Comparison of ENCODE assay signal across 17 cellular contexts in genomic region chr3:105811518-105812193, GRCh38. TPM values are rescaled to one million over a fixed set of nuclear protein-coding genes. Genes with fewer than 3 reads are reported as not detected.
DNase-seq lines count a peak whose midpoint lies in the region; ATAC-seq, FAIRE-seq and TF ChIP-seq lines count a peak whose summit lies in the region.
"Had no signal": no experiment of that assay in that cellular context is flagged by ENCODE, and none has a peak within 500 bp of the region (broad histone marks: within the 10 kb centered on the region; RNA-seq: fewer than 3 reads in every experiment).

No MANE protein-coding gene starts in this region.

- CTCF ChIA-PET in A549 (lab: Yijun Ruan, JAX) (no interaction called here), H1 (lab: Charles Lee; ENCODE audit: partially characterized antibody) (interaction anchor here (0.5 to 1.6 kb wide), 3 partner anchors 9 to 96 kb away, joined by 3 to 4 read pairs (median 4); no protein-coding TSS in a partner anchor)

- no peak overlapping the region for H2AFZ ChIP-seq in H1 (ENCODE audit: low read length)

- H4K20me1 ChIP-seq in H1 (replicated peaks in 1 of 2; ENCODE audit: control insufficient read depth in 1 of 2, insufficient read depth in 2 of 2, low read length in 2 of 2): no peaks in the 10 kb centered on the region

- ATAC-seq in A549: no peak
- ATAC-seq: left lobe of liver had no signal

- no peak overlapping the region for H4K91ac ChIP-seq in H1 (replicated peaks; ENCODE audit: insufficient read length, low read length)

- FAIRE-seq in A549 (lab: Jason Lieb, UNC) (no peak), H1 (lab: Jason Lieb, UNC) (no peak)
- FAIRE-seq: endometrium, urothelium cell line had no signal

- H3K4ac ChIP-seq in H1 (replicated peaks; ENCODE audit: insufficient read length, low read depth, low read length): no peak overlapping the region

- H3K18ac ChIP-seq in H1 (ENCODE audit: extremely low read depth, low read length): no peak overlapping the region

- TF ChIP-seq RAD21 in A549 (conservative IDR thresholded peaks at IDR 0.05 in 1 of 2, IDR thresholded peaks at IDR 0.05 in 1 of 2) (no peak), H1 (IDR thresholded peaks at IDR 0.05 in 1 of 2, conservative IDR thresholded peaks at IDR 0.05 in 1 of 2; ENCODE audit: low read depth in 2 of 2, low read length in 2 of 2) (no peak)

- no peak overlapping the region for H3K23ac ChIP-seq in H1 (ENCODE audit: insufficient read length)

- H3K23me2 ChIP-seq in H1 (ENCODE audit: low read depth, low read length): no peaks in the 10 kb centered on the region

- no peak overlapping the region for H2AK5ac ChIP-seq in H1 (ENCODE audit: low read depth, low read length)

- H4K8ac ChIP-seq in H1 (ENCODE audit: extremely low read depth, insufficient read depth, low read length): no peak overlapping the region

- H3K79me1 ChIP-seq in H1 (ENCODE audit: low read depth, low read length): no peaks in the 10 kb centered on the region

- no peak for TF ChIP-seq EP300 in A549 (IDR thresholded peaks at IDR 0.05)
- no peak for TF ChIP-seq EP300 in H1 (IDR thresholded peaks at IDR 0.05; ENCODE audit: borderline replicate concordance in 1 of 2, low read depth in 2 of 2, low read length in 2 of 2)

- H2BK120ac ChIP-seq in H1 (replicated peaks; ENCODE audit: low read depth, low read length): no peak overlapping the region

- TF ChIP-seq CTCF in A549 (IDR thresholded peaks at IDR 0.05): no peak
- TF ChIP-seq CTCF in H1 (IDR thresholded peaks at IDR 0.05; ENCODE audit: control extremely low read depth in 1 of 3, insufficient read depth in 1 of 3, low read depth in 1 of 3, low read length in 3 of 3): no peak

- no peak overlapping the region for H3K56ac ChIP-seq in H1 (replicated peaks; ENCODE audit: insufficient read length, low read depth, low read length)

- no peak overlapping the region for H2BK5ac ChIP-seq in H1 (ENCODE audit: low read depth, low read length)

- no peak overlapping the region for H3K4me3 ChIP-seq in A549
- H3K4me3 ChIP-seq in H1 (ENCODE audit: extremely low read depth in 1 of 4, insufficient read depth in 2 of 4, low read depth in 3 of 4, low read length in 4 of 4): no peak overlapping the region
- H3K4me3 ChIP-seq: skin epidermis, stomach had no signal

- H3K9me3 ChIP-seq in A549: no peaks in the 10 kb centered on the region
- H3K9me3 ChIP-seq in H1 (ENCODE audit: insufficient read depth in 2 of 2, low read depth in 1 of 2, low read length in 1 of 2): no peaks in the 10 kb centered on the region
- H3K9me3 ChIP-seq: stomach had no signal

- TF ChIP-seq POLR2A in A549 (IDR thresholded peaks at IDR 0.05; ENCODE audit: low read length) (no peak), H1 (IDR thresholded peaks at IDR 0.05; ENCODE audit: control extremely low read depth in 1 of 2, low read depth in 2 of 2, low read length in 2 of 2) (no peak)

- peak overlapping the region; percentile 43; the same call in 2 of the 3 replicates for H3K4me2 ChIP-seq in A549
- no peak overlapping the region for H3K4me2 ChIP-seq in H1 (ENCODE audit: insufficient read depth in 1 of 2, low read depth in 2 of 2, low read length in 2 of 2)

- in situ Hi-C loops in Caki2 (cut with HindIII; ENCODE audit: low pct_unique_long_range_greater_than_20kb, low sequenced_read_pairs): no loop called here

- H2BK15ac ChIP-seq in H1 (ENCODE audit: low read length): no peak overlapping the region

- peaks cover 53% of the 10 kb centered on the region for H3K4me1 ChIP-seq in A549
- H3K4me1 ChIP-seq in H1 (replicated peaks in 1 of 4; ENCODE audit: control insufficient read depth in 3 of 4, insufficient read depth in 4 of 4, low read length in 3 of 4): peaks cover 0 to 6% (median 0%) of the 10 kb centered on the region in 4 experiments; a peak in 1 of 7 replicates

- no peak overlapping the region for H3K9ac ChIP-seq in H1 (replicated peaks in 1 of 4; ENCODE audit: extremely low read depth in 1 of 4, low read depth in 3 of 4, low read length in 3 of 4)

- POLR2A ChIA-PET in A549 (lab: Yijun Ruan, JAX): no interaction called here
- POLR2A ChIA-PET in H1 (lab: Charles Lee; ENCODE audit: partially characterized antibody): interaction anchor here (0.6 to 1.0 kb wide), 3 partner anchors 9 to 18 kb away, joined by 3 to 4 read pairs (median 3); no protein-coding TSS in a partner anchor

- H3K79me2 ChIP-seq in H1 (ENCODE audit: control insufficient read depth in 1 of 2, insufficient read depth in 2 of 2, low read length in 2 of 2): peaks cover 0 to 13% of the 10 kb centered on the region in 2 experiments; a peak in 1 of 4 replicates

- H3K36me3 ChIP-seq in H1 (ENCODE audit: control insufficient read depth in 2 of 4, insufficient read depth in 4 of 4, low read length in 3 of 4): no peaks in the 10 kb centered on the region
- H3K36me3 ChIP-seq: stomach had no signal

- WGBS in A549 (ENCODE audit: missing lambda C conversion rate): 70% methylated on average over 10 of the region's 10 CpGs
- 85% methylated on average over 10 of the region's 10 CpGs; no CpG with 5 or more reads in 1 of the 2 experiments for WGBS in H1 (ENCODE audit: extremely low coverage in 1 of 2, insufficient coverage in 1 of 2, insufficient read length in 1 of 2, insufficient replicate concordance in 2 of 2, low coverage in 1 of 2, low lambda C conversion rate in 2 of 2, missing lambda C conversion rate in 1 of 2), 2 experiments

- no peak overlapping the region for H2BK20ac ChIP-seq in H1 (ENCODE audit: low read length)

- H2BK12ac ChIP-seq in H1 (ENCODE audit: low read depth, low read length): no peak overlapping the region

- H4K5ac ChIP-seq in H1 (ENCODE audit: insufficient read length, low read depth, low read length): peak overlapping the region; percentile 60

- DNase-seq in A549 (ENCODE audit: low read depth in 1 of 2, low spot score in 1 of 2) (no peak), Caki2 (ENCODE audit: low read depth) (peak; percentile 10), NOMO-1 treated with dmso at 0.1 percent for 144 hours (lab: John Stamatoyannopoulos, UW; ENCODE audit: unreplicated experiment) (peak; percentile 40), H1 (ENCODE audit: low read depth in 1 of 2, low spot score in 2 of 2) (no peak), kidney glomerular epithelial cell (lab: John Stamatoyannopoulos, UW) (no peak)
- no peak for DNase-seq in activated CD4-positive, alpha-beta T cell treated with anti-CD3 and anti-CD28 coated beads, Interleukin-2, amount 50 U/mL, for 1 hour
- no peak for DNase-seq in activated CD4-positive, alpha-beta T cell treated with anti-CD3 and anti-CD28 coated beads, Interleukin-2, amount 50 U/mL, for 48 hours
- no peak for DNase-seq in stimulated activated CD4-positive, alpha-beta T cell treated with anti-CD3 and anti-CD28 coated beads, Interleukin-2, amount 100 ng/mL, for 48 hours
- DNase-seq: NCI-H1930, NCI-H69, posterior cingulate gyrus, stomach, T-helper 2 cell had no signal

- no peak overlapping the region for H3K14ac ChIP-seq in H1 (ENCODE audit: insufficient read length)

- H3K27ac ChIP-seq in A549: peak overlapping the region in 1 of 2 experiments; percentile 37; a peak in 2 of 6 replicates
- H3K27ac ChIP-seq in H1 (ENCODE audit: low read depth, low read length): no peak overlapping the region
- H3K27ac ChIP-seq: skin epidermis, stomach had no signal

- H3K27me3 ChIP-seq in H1 (replicated peaks in 1 of 4; ENCODE audit: control insufficient read depth in 3 of 4, extremely low read depth in 1 of 4, insufficient read depth in 3 of 4, low read length in 3 of 4): no peaks in the 10 kb centered on the region
- H3K27me3 ChIP-seq: stomach had no signal

TF ChIP-seq in H1, 55 proteins besides CTCF, POLR2A, EP300 and RAD21:
- no peak for TF ChIP-seq JUN (IDR thresholded peaks at IDR 0.05; ENCODE audit: low read depth, low read length)
- no peak for TF ChIP-seq ATF2 (IDR thresholded peaks at IDR 0.05; ENCODE audit: low read length)

RNA-seq across cellular contexts. Expression of gene CBLB, which starts 57.2 kb away (rescaled TPM):
- polyA plus RNA-seq in A549 (2011; rRNA removed) (16.2 and 17.1 TPM in 2 replicates), A549 (2017; fragmentation: RNase III; extraction: RNeasy Plus Mini Kit Qiagen cat#74134 plus additional on column Dnase treatment) (4.8 to 7.4 TPM (median 6.8 TPM) in 3 replicates), H1 (2011; rRNA removed) (10.4 and 14.5 TPM in 2 replicates)
- 2.5 and 2.7 TPM in 2 replicates for polyA plus RNA-seq in A549 (2012; cell fraction: cytosol; rRNA removed)
- 3.6 and 5.1 TPM in 2 replicates for polyA plus RNA-seq in A549 (2012; cell fraction: nucleus; rRNA removed)
- polyA minus RNA-seq in A549 (2011; rRNA and poly(A)+ RNA removed): 16.5 and 17.9 TPM in 2 replicates
- total RNA-seq in Caki2 (2014; rRNA removed; shearing (Covaris generic); ENCODE audit: low replicate concordance): 0.96 and 3.7 TPM in 2 replicates
- total RNA-seq in H1 (2021; fragmentation: NEBNext Ultra II Directional; extraction: Animal tissue kit (Norgen Biotek cat#: 25700)): 26.0 and 32.6 TPM in 2 replicates
- 12.2 TPM for polyA plus RNA-seq in H1 (2011; cell fraction: cytosol; rRNA removed)
- polyA plus RNA-seq in H1 (2011; cell fraction: nucleus; rRNA removed): 13.8 TPM
- polyA plus RNA-seq in H1 (2012, experiment 1 of 2): 13.8 to 29.4 TPM (median 15.8 TPM) in 4 replicates
- 3.1 TPM for polyA plus RNA-seq in H1 (2012, experiment 2 of 2)
- 11.9 TPM for polyA plus RNA-seq in H1 (2013, experiment 1 of 2)
- polyA plus RNA-seq in H1 (2013, experiment 2 of 2): 11.9 TPM
- 29.2 and 34.3 TPM in 2 replicates for polyA minus RNA-seq in H1 (2011; rRNA and poly(A)+ RNA removed)
- 14.2 TPM for polyA minus RNA-seq in H1 (2011; cell fraction: cytosol; rRNA and poly(A)+ RNA removed)
- 69.5 TPM for polyA minus RNA-seq in H1 (2011; cell fraction: nucleus; rRNA and poly(A)+ RNA removed)

Comparison
In these comparisons a context has a peak if more than half of its experiments do, and no peak if none do; other contexts are left out.
1. DNase-seq: peak in Caki2 (single experiment) and NOMO-1 treated with dmso at 0.1 percent for 144 hours (single experiment); none in A549 (0 of 2), H1 (0 of 2), kidney glomerular epithelial cell (single experiment), activated CD4-positive, alpha-beta T cell treated with anti-CD3 and anti-CD28 coated beads, Interleukin-2, amount 50 U/mL, for 1 hour (single experiment), activated CD4-positive, alpha-beta T cell treated with anti-CD3 and anti-CD28 coated beads, Interleukin-2, amount 50 U/mL, for 48 hours (0 of 2) and stimulated activated CD4-positive, alpha-beta T cell treated with anti-CD3 and anti-CD28 coated beads, Interleukin-2, amount 100 ng/mL, for 48 hours (0 of 2).